In genomic region chr5:127565586-127566270, GRCh38 we compare ENCODE assay signal across 17 cellular contexts.
"Had no signal": no experiment of that assay in that cellular context is flagged by ENCODE, and none has a peak within 500 bp of the region (broad histone marks: within the 10 kb centered on the region; RNA-seq: fewer than 3 reads in every experiment).

No MANE protein-coding gene starts in this region.

- H3K27ac ChIP-seq: colonic mucosa, foreskin keratinocyte, heart left ventricle, right lobe of liver, spleen, thyroid gland had no signal

- H3K27ac Mint-ChIP-seq: naive thymus-derived CD8-positive, alpha-beta T cell; stimulated activated naive B cell treated with anti-CD40 and anti-IgM and Interleukin-4, amounts not matched to agents 10 μg/mL and 1 μg/mL and 100 μg/mL, for 72 hours; type B pancreatic cell had no signal

- ATAC-seq: foreskin keratinocyte; heart left ventricle; mucosa of descending colon; naive thymus-derived CD8-positive, alpha-beta T cell; right lobe of liver; stimulated activated naive B cell treated with anti-CD40 and anti-IgM and Interleukin-4, amounts not matched to agents 10 μg/mL and 1 μg/mL and 100 μg/mL, for 72 hours had no signal

- H3K4me1 ChIP-seq: colonic mucosa, right lobe of liver, thyroid gland had no signal

- H3K9me3 ChIP-seq: colonic mucosa, heart left ventricle, mucosa of descending colon, right lobe of liver, spleen, thyroid gland had no signal

- H3K36me3 ChIP-seq: colonic mucosa, heart left ventricle, right lobe of liver, spleen, thyroid gland had no signal

- H3K4me3 Mint-ChIP-seq: naive thymus-derived CD8-positive, alpha-beta T cell; stimulated activated naive B cell treated with anti-CD40 and anti-IgM and Interleukin-4, amounts not matched to agents 10 μg/mL and 1 μg/mL and 100 μg/mL, for 72 hours; type B pancreatic cell had no signal

- H3K36me3 Mint-ChIP-seq: naive thymus-derived CD8-positive, alpha-beta T cell; stimulated activated naive B cell treated with anti-CD40 and anti-IgM and Interleukin-4, amounts not matched to agents 10 μg/mL and 1 μg/mL and 100 μg/mL, for 72 hours had no signal

- DNase-seq: cerebellar nuclear complex; colonic mucosa; dermis blood vessel endothelial cell; erythroblast; foreskin keratinocyte; heart left ventricle; hippocampal formation; mucosa of descending colon; naive thymus-derived CD8-positive, alpha-beta T cell; right lobe of liver; spleen; stimulated activated CD4-positive, alpha-beta T cell treated with anti-CD3 and anti-CD28 coated beads, Interleukin-15, amount 100 ng/mL, for 24 hours; stimulated activated CD4-positive, alpha-beta T cell treated with anti-CD3 and anti-CD28 coated beads, Interleukin-1b, Interleukin-23, amount 100 ng/mL, for 48 hours; stimulated activated CD4-positive, alpha-beta T cell treated with anti-CD3 and anti-CD28 coated beads, Interleukin-4, amount 100 ng/mL, for 24 hours; stimulated activated naive B cell treated with anti-CD40 and anti-IgM and Interleukin-4, amounts not matched to agents 10 μg/mL and 1 μg/mL and 100 μg/mL, for 72 hours; thyroid gland had no signal

- H3K9me3 Mint-ChIP-seq: naive thymus-derived CD8-positive, alpha-beta T cell; stimulated activated naive B cell treated with anti-CD40 and anti-IgM and Interleukin-4, amounts not matched to agents 10 μg/mL and 1 μg/mL and 100 μg/mL, for 72 hours; type B pancreatic cell had no signal

- H3K4me3 ChIP-seq: colonic mucosa, heart left ventricle, mucosa of descending colon, right lobe of liver, spleen, thyroid gland had no signal

- H3K27me3 ChIP-seq: colonic mucosa, right lobe of liver, thyroid gland had no signal
